ENCODE assay signal across 37 cellular contexts in genomic region chr16:48261569-48261968, GRCh38. TPM values are rescaled to one million over a fixed set of nuclear protein-coding genes. Genes with fewer than 3 reads are reported as not detected.
"Had no signal": no experiment of that assay in that cellular context is flagged by ENCODE, and none has a peak within 500 bp of the region (broad histone marks: within the 10 kb centered on the region; RNA-seq: fewer than 3 reads in every experiment).

No MANE protein-coding gene starts in this region.

- H3K4me3 ChIP-seq: MG63 had no signal

- DNase-seq: Karpas-422, Kasumi-1, KG1, MG63, MM.1S, MV-4-11, NCI-H1048, NCI-H1092, NCI-H1092 treated with DMSO at 0.1 percent for 48 hours, NCI-H1105, NCI-H1105 treated with DMSO at 0.1 percent for 48 hours, NCI-H1417, NCI-H1417 treated with DMSO at 0.1 percent for 48 hours, NCI-H1436, NCI-H1436 treated with DMSO at 0.1 percent for 48 hours, NCI-H146, NCI-H1694, NCI-H1694 treated with DMSO at 0.1 percent for 48 hours, NCI-H187, NCI-H187 treated with DMSO at 0.1 percent for 48 hours, NCI-H2029, NCI-H2029 treated with DMSO at 0.1 percent for 48 hours, NCI-H2081, NCI-H2081 treated with DMSO at 0.1 percent for 48 hours, NCI-H2107, NCI-H2171, NCI-H2171 treated with DMSO at 0.1 percent for 48 hours, NCI-H2227 treated with DMSO at 0.1 percent for 48 hours, NCI-H226, NCI-H345, NCI-H446, NCI-H446 treated with DMSO at 0.1 percent for 48 hours, NCI-H510A, NCI-H510A treated with DMSO at 0.1 percent for 48 hours had no signal

- H3K27ac ChIP-seq: KMS-11 had no signal

- H3K9me3 ChIP-seq: MG63 had no signal

RNA-seq across cellular contexts. Expression of gene ABCC11, which starts 14.2 kb away (rescaled TPM):
- total RNA-seq: M059J, NCI-H460 had no signal
